37 cellular contexts compared by ENCODE assay signal in the genomic region with DNA sequence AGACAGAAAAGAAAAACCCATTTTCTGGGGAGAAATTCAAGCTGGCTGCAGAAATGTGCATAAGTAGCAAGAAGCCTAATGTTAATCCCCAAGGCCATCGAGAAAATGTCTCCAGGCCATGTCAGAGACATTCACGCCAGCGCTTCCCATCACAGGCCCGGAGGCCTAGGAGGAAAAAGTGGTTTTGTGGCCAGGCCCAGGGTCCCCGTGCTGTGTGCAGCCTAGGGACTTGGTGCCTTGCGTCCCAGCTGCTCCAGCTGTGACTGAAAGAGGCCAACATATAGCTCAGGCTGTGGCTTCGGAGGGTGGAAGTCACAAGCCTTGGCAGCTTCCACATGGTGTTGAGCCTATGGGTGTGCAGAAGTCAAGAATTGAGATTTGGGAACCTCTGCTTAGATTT. TPM values are rescaled to one million over a fixed set of nuclear protein-coding genes. Genes with fewer than 3 reads are reported as not detected.
"Had no signal": no experiment of that assay in that cellular context is flagged by ENCODE, and none has a peak within 500 bp of the region (broad histone marks: within the 10 kb centered on the region; RNA-seq: fewer than 3 reads in every experiment).

No MANE protein-coding gene starts in this region.

- H3K27ac ChIP-seq: ascending aorta, cardiac muscle cell, Peyer's patch, SJSA1, VCaP had no signal

- H3K4me1 ChIP-seq: SJSA1 had no signal

- H3K9ac ChIP-seq: SK-N-SH had no signal

- H3K27me3 Mint-ChIP-seq: activated CD4-positive, alpha-beta T cell treated with anti-CD3 and anti-CD28 coated beads, Interleukin-2, amount 10 ng/mL, durations not matched to agents 7 days and 5 days; activated naive CD4-positive, alpha-beta T cell treated with anti-CD3 and anti-CD28 coated beads, Interleukin-2, amount 50 U/mL, for 24 hours; activated naive CD8-positive, alpha-beta T cell treated with anti-CD3 and anti-CD28 coated beads, Interleukin-2, amount 10 ng/mL, durations not matched to agents 7 days and 5 days; activated T-cell treated with anti-CD3 and anti-CD28 coated beads, Interleukin-2, amount 50 U/mL, for 24 hours; central memory CD8-positive, alpha-beta T cell had no signal

- ATAC-seq: activated CD8-positive, alpha-beta T cell treated with anti-CD3 and anti-CD28 coated beads, Interleukin-2, amount 10 ng/mL, durations not matched to agents 7 days and 5 days; PC-3 had no signal

- H3K4me3 Mint-ChIP-seq: activated CD4-positive, alpha-beta T cell treated with anti-CD3 and anti-CD28 coated beads, Interleukin-2, amount 10 ng/mL, durations not matched to agents 7 days and 5 days; activated CD8-positive, alpha-beta T cell treated with anti-CD3 and anti-CD28 coated beads, Interleukin-2, amount 10 ng/mL, durations not matched to agents 7 days and 5 days; activated naive CD4-positive, alpha-beta T cell treated with anti-CD3 and anti-CD28 coated beads, Interleukin-2, amount 50 U/mL, for 24 hours; activated naive CD8-positive, alpha-beta T cell treated with anti-CD3 and anti-CD28 coated beads, Interleukin-2, amount 10 ng/mL, durations not matched to agents 7 days and 5 days; activated T-cell treated with anti-CD3 and anti-CD28 coated beads, Interleukin-2, amount 50 U/mL, for 24 hours; central memory CD8-positive, alpha-beta T cell; T-helper 1 cell treated with Interleukin-12 subunit alpha and Interleukin-12 subunit beta and Interleukin-4 antibody, amounts not matched to agents 30 μg/mL and 1 μg/mL, for 36 hours; T-helper 2 cell treated with Interferon-gamma antibody and Interleukin-4, amounts not matched to agents 5 μg/mL and 100 μg/mL, for 36 hours had no signal

- DNase-seq: activated CD4-positive, alpha-beta T cell treated with anti-CD3 and anti-CD28 coated beads for 1 hour; activated CD4-positive, alpha-beta T cell treated with anti-CD3 and anti-CD28 coated beads, Interleukin-2, amount 10 ng/mL, durations not matched to agents 7 days and 5 days; activated CD4-positive, alpha-beta T cell treated with anti-CD3 and anti-CD28 coated beads, Interleukin-2, amount 50 U/mL, for 48 hours; activated CD4-positive, CD25-positive, alpha-beta regulatory T cell; activated CD8-positive, alpha-beta T cell treated with anti-CD3 and anti-CD28 coated beads, Interleukin-2, amount 10 ng/mL, durations not matched to agents 7 days and 5 days; activated gamma-delta T cell; activated naive CD4-positive, alpha-beta T cell treated with Interleukin-2 at 50 U/mL for 16 hours; activated naive CD8-positive, alpha-beta T cell treated with anti-CD3 and anti-CD28 coated beads, Interleukin-2, amount 10 ng/mL, durations not matched to agents 7 days and 5 days; activated T-cell treated with anti-CD3 and anti-CD28 coated beads, Interleukin-2, amount 50 U/mL, for 24 hours; amygdala; MM.1S; MV-4-11; NCI-H1092; NCI-H1436 treated with DMSO at 0.1 percent for 48 hours; NCI-H1694 treated with DMSO at 0.1 percent for 48 hours; NCI-H2029; NCI-H345; NCI-H524 treated with DMSO at 0.1 percent for 48 hours; NCI-H748 treated with DMSO at 0.1 percent for 48 hours; NK-92 treated with Interleukin-12 subunit alpha and Interleukin-12 subunit beta, amount 100 ng/mL, for 24 hours; PC-3; Peyer's patch; RPMI8226; SHP77 treated with DMSO at 0.1 percent for 48 hours; SK-N-SH had no signal

- H3K4me2 ChIP-seq: SK-N-SH had no signal

- H3K9me3 ChIP-seq: ascending aorta, Peyer's patch, SK-N-SH had no signal

- H3K4me3 ChIP-seq: ascending aorta, cardiac muscle cell, Peyer's patch, SJSA1 had no signal

- H3K27ac Mint-ChIP-seq: activated CD4-positive, alpha-beta T cell treated with anti-CD3 and anti-CD28 coated beads, Interleukin-2, amount 10 ng/mL, durations not matched to agents 7 days and 5 days; activated CD8-positive, alpha-beta T cell treated with anti-CD3 and anti-CD28 coated beads, Interleukin-2, amount 10 ng/mL, durations not matched to agents 7 days and 5 days; activated naive CD8-positive, alpha-beta T cell treated with anti-CD3 and anti-CD28 coated beads, Interleukin-2, amount 10 ng/mL, durations not matched to agents 7 days and 5 days; activated T-cell treated with anti-CD3 and anti-CD28 coated beads, Interleukin-2, amount 50 U/mL, for 24 hours; activated T-helper 2 cell treated with anti-CD3 and anti-CD28 coated beads, Interferon-gamma antibody, Interleukin-2, Interleukin-4, amounts not matched to agents 10 μg/mL and 5 μg/mL and 100 μg/mL, durations not matched to agents 14 hours and 24 hours and 36 hours; T-helper 1 cell treated with Interleukin-12 subunit alpha and Interleukin-12 subunit beta and Interleukin-4 antibody, amounts not matched to agents 30 μg/mL and 1 μg/mL, for 36 hours; T-helper 2 cell treated with Interferon-gamma antibody and Interleukin-4, amounts not matched to agents 5 μg/mL and 100 μg/mL, for 36 hours had no signal

- H3K9me3 Mint-ChIP-seq: central memory CD8-positive, alpha-beta T cell had no signal

- H3K27me3 ChIP-seq: ascending aorta, cardiac muscle cell, Peyer's patch, SJSA1 had no signal

RNA-seq across cellular contexts. Expression of a gene that starts 34.8 kb away (rescaled TPM):
- total RNA-seq: activated CD4-positive, alpha-beta T cell treated with anti-CD3 and anti-CD28 coated beads, Interleukin-2, amount 10 ng/mL, durations not matched to agents 7 days and 5 days; activated CD8-positive, alpha-beta T cell treated with anti-CD3 and anti-CD28 coated beads, Interleukin-2, amount 10 ng/mL, durations not matched to agents 7 days and 5 days; activated naive CD8-positive, alpha-beta T cell treated with anti-CD3 and anti-CD28 coated beads, Interleukin-2, amount 10 ng/mL, durations not matched to agents 7 days and 5 days; activated T-helper 2 cell treated with anti-CD3 and anti-CD28 coated beads, Interferon-gamma antibody, Interleukin-2, Interleukin-4, amounts not matched to agents 10 μg/mL and 5 μg/mL and 100 μg/mL, durations not matched to agents 14 hours and 24 hours and 36 hours; ascending aorta; cardiac muscle cell; LHCN-M2; NCI-H460; PC-3; Peyer's patch; SJSA1 had no signal
- polyA plus RNA-seq: adipose tissue, cardiac muscle cell, SK-N-SH had no signal
